29 cellular contexts compared by ENCODE assay signal in the genomic region with DNA sequence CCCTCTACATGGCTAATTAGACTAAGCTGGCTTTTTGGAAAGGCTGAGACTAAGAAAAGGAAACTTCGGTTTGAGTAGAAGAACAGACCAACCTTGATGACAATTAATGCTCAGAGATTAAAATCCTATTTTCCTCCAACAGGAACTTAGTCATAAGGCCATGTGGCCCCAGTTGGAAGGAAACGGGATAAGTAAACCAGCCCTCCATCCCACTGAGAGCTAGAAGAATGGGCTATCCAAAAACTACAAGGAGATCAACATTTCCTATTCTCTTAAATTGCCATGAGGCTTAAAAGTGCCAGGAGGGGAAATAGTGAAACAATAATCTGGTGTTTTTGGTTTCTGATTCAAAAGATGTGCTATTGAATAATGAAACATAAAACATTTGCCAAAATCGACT.
"Had no signal": no experiment of that assay in that cellular context is flagged by ENCODE, and none has a peak within 500 bp of the region (broad histone marks: within the 10 kb centered on the region; RNA-seq: fewer than 3 reads in every experiment).

No MANE protein-coding gene starts in this region.

- ATAC-seq: effector memory CD8-positive, alpha-beta T cell; esophagus mucosa; foreskin keratinocyte; gastrocnemius medialis; gastroesophageal sphincter; heart left ventricle; heart right ventricle had no signal

- H3K79me2 ChIP-seq: hepatocyte had no signal

- H3K36me3 ChIP-seq: colonic mucosa, esophagus muscularis mucosa, esophagus squamous epithelium, gastrocnemius medialis, gastroesophageal sphincter, heart left ventricle, heart right ventricle had no signal

- H3K4me2 ChIP-seq: hepatocyte had no signal

- H3K27ac ChIP-seq: colonic mucosa, coronary artery, dorsolateral prefrontal cortex, epithelial cell of prostate, esophagus muscularis mucosa, esophagus squamous epithelium, foreskin keratinocyte, gastrocnemius medialis, gastroesophageal sphincter, heart left ventricle, heart right ventricle, hepatocyte had no signal

- FAIRE-seq: colon, endometrium, endothelial cell of umbilical vein, frontal cortex had no signal

- H3K4me3 ChIP-seq: colonic mucosa, coronary artery, dorsolateral prefrontal cortex, esophagus muscularis mucosa, esophagus squamous epithelium, gastrocnemius medialis, gastroesophageal sphincter, heart left ventricle, heart right ventricle, hepatocyte had no signal

- H3K27me3 ChIP-seq: colonic mucosa, gastrocnemius medialis had no signal

- H2AFZ ChIP-seq: hepatocyte had no signal

- H3K4me1 ChIP-seq: colonic mucosa, esophagus muscularis mucosa, esophagus squamous epithelium, foreskin keratinocyte, gastrocnemius medialis, gastroesophageal sphincter, heart left ventricle, heart right ventricle had no signal

- DNase-seq: colonic mucosa; cortex of kidney; dermis blood vessel endothelial cell; dorsolateral prefrontal cortex; effector CD4-positive, alpha-beta T cell; effector CD8-positive, alpha-beta T cell; effector memory CD4-positive, alpha-beta T cell; effector memory CD8-positive, alpha-beta T cell; endodermal cell; erythroblast; esophagus squamous epithelium; foreskin fibroblast; foreskin keratinocyte; foreskin melanocyte; gastrocnemius medialis; glutamatergic neuron; head of caudate nucleus; heart left ventricle; heart right ventricle had no signal

- H3K9me3 ChIP-seq: colonic mucosa, esophagus muscularis mucosa, esophagus squamous epithelium, gastrocnemius medialis, gastroesophageal sphincter had no signal
